Comparison of ENCODE assay signal across 8 cellular contexts in the genomic region with DNA sequence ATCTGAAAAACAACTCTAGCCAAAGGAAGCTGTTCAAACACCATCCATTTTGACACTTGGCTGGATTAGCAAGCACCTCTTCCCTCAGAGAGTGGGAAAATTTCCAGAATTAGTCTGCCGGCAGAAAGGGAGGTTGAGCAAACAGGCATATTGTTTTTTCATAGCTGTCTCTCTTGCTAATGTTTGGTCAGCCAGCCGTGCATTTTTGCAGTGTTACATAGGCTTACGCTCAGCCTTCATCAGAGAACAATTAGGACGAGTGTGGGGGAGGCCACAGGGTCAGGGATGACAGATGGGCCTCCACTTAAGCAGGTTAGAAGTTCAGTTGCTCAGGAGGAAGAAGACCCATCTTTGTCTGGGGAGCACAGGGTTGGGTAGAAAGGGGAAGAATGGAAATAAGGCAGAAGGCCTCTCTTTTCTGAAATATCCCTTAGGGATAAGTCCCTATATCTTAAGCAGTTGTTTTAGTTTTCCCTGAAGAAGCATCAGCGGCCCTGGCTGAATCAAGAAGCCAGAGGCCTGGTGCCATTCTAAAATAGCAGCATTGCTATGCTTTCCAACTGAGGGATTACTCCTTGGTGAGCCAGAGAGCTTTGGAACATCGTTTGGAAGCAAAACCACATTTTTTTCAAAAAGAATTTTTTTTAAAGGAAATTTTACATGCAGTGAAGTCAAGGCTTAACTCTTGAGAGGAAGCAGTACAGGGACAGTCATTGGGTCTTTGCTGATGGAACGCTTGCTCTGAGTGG.
A peak's percentile ranks its signal among the peaks of the same experiment; 100 is the strongest.
DNase-seq lines count a peak whose midpoint lies in the region; ATAC-seq lines count a peak whose summit lies in the region.

No MANE protein-coding gene starts in this region.

- peaks cover 40% of the 10 kb centered on the region for H3K4me1 Mint-ChIP-seq in activated T-helper 1 cell treated with anti-CD3 and anti-CD28 coated beads, Interleukin-12 subunit alpha, Interleukin-12 subunit beta, Interleukin-2, Interleukin-4 antibody, amounts not matched to agents 30 ng/mL and 10 ng/mL and 1 ng/mL, durations not matched to agents 14 hours and 24 hours and 36 hours (ENCODE audit: low read depth)
- peaks cover 9% of the 10 kb centered on the region for H3K4me1 Mint-ChIP-seq in activated naive CD4-positive, alpha-beta T cell treated with anti-CD3 and anti-CD28 coated beads, Interleukin-2, amount 10 ng/mL, durations not matched to agents 7 days and 5 days

- H3K36me3 ChIP-seq in subcutaneous abdominal adipose tissue (ENCODE audit: control insufficient read depth in 5 of 5, insufficient read depth in 5 of 5, low read length in 5 of 5) = no peaks in the 10 kb centered on the region

- no peak overlapping the region for H3K4me3 Mint-ChIP-seq in activated T-helper 1 cell treated with anti-CD3 and anti-CD28 coated beads, Interleukin-12 subunit alpha, Interleukin-12 subunit beta, Interleukin-2, Interleukin-4 antibody, amounts not matched to agents 30 ng/mL and 10 ng/mL and 1 ng/mL, durations not matched to agents 14 hours and 24 hours and 36 hours
- H3K4me3 Mint-ChIP-seq in activated naive CD4-positive, alpha-beta T cell treated with anti-CD3 and anti-CD28 coated beads, Interleukin-2, amount 10 ng/mL, durations not matched to agents 7 days and 5 days = no peak overlapping the region

- H3K4me3 ChIP-seq in right cardiac atrium (ENCODE audit: low read length) (no peak overlapping the region), subcutaneous abdominal adipose tissue (ENCODE audit: low read depth in 1 of 5, low read length in 5 of 5) (no peak overlapping the region)

- H3K4me1 ChIP-seq in right cardiac atrium (ENCODE audit: control insufficient read depth, insufficient read depth, low read length) (peaks cover 2% of the 10 kb centered on the region), subcutaneous abdominal adipose tissue (ENCODE audit: control insufficient read depth in 5 of 5, insufficient read depth in 5 of 5, low read length in 5 of 5) (peaks cover 9 to 41% (median 30%) of the 10 kb centered on the region in 5 donors)

- intact Hi-C loops in activated T-helper 1 cell treated with anti-CD3 and anti-CD28 coated beads, Interleukin-12 subunit alpha, Interleukin-12 subunit beta, Interleukin-2, Interleukin-4 antibody, amounts not matched to agents 30 ng/mL and 10 ng/mL and 1 ng/mL, durations not matched to agents 14 hours and 24 hours and 36 hours (cut with micrococcal nuclease) = no loop called here
- intact Hi-C loops in right cardiac atrium (cut with DNase I) = no loop called here

- peaks cover 3% of the 10 kb centered on the region for H3K27me3 Mint-ChIP-seq in activated T-helper 1 cell treated with anti-CD3 and anti-CD28 coated beads, Interleukin-12 subunit alpha, Interleukin-12 subunit beta, Interleukin-2, Interleukin-4 antibody, amounts not matched to agents 30 ng/mL and 10 ng/mL and 1 ng/mL, durations not matched to agents 14 hours and 24 hours and 36 hours (ENCODE audit: insufficient read depth)
- peaks cover 14% of the 10 kb centered on the region for H3K27me3 Mint-ChIP-seq in activated naive CD4-positive, alpha-beta T cell treated with anti-CD3 and anti-CD28 coated beads, Interleukin-2, amount 10 ng/mL, durations not matched to agents 7 days and 5 days

- CTCF ChIA-PET in activated naive CD4-positive, alpha-beta T cell treated with anti-CD3 and anti-CD28 coated beads, Interleukin-2, amount 10 ng/mL, durations not matched to agents 7 days and 5 days (lab: Charles Lee) = interaction anchor here (1.4 kb wide), 1 partner anchor 292 kb away, joined by 6 read pairs; no protein-coding TSS in a partner anchor

- ATAC-seq in right cardiac atrium = peak; percentile 32 to 38

- H3K36me3 Mint-ChIP-seq in activated T-helper 1 cell treated with anti-CD3 and anti-CD28 coated beads, Interleukin-12 subunit alpha, Interleukin-12 subunit beta, Interleukin-2, Interleukin-4 antibody, amounts not matched to agents 30 ng/mL and 10 ng/mL and 1 ng/mL, durations not matched to agents 14 hours and 24 hours and 36 hours (ENCODE audit: low read depth) = no peaks in the 10 kb centered on the region
- no peaks in the 10 kb centered on the region for H3K36me3 Mint-ChIP-seq in activated naive CD4-positive, alpha-beta T cell treated with anti-CD3 and anti-CD28 coated beads, Interleukin-2, amount 10 ng/mL, durations not matched to agents 7 days and 5 days

- peak overlapping the region; percentile 27 for H3K27ac Mint-ChIP-seq in activated T-helper 1 cell treated with anti-CD3 and anti-CD28 coated beads, Interleukin-12 subunit alpha, Interleukin-12 subunit beta, Interleukin-2, Interleukin-4 antibody, amounts not matched to agents 30 ng/mL and 10 ng/mL and 1 ng/mL, durations not matched to agents 14 hours and 24 hours and 36 hours
- H3K27ac Mint-ChIP-seq in activated naive CD4-positive, alpha-beta T cell treated with anti-CD3 and anti-CD28 coated beads, Interleukin-2, amount 10 ng/mL, durations not matched to agents 7 days and 5 days = no peak overlapping the region

- H3K9me3 Mint-ChIP-seq in activated T-helper 1 cell treated with anti-CD3 and anti-CD28 coated beads, Interleukin-12 subunit alpha, Interleukin-12 subunit beta, Interleukin-2, Interleukin-4 antibody, amounts not matched to agents 30 ng/mL and 10 ng/mL and 1 ng/mL, durations not matched to agents 14 hours and 24 hours and 36 hours = peaks cover 6% of the 10 kb centered on the region
- H3K9me3 Mint-ChIP-seq in activated naive CD4-positive, alpha-beta T cell treated with anti-CD3 and anti-CD28 coated beads, Interleukin-2, amount 10 ng/mL, durations not matched to agents 7 days and 5 days = no peaks in the 10 kb centered on the region

- H3K27ac ChIP-seq in right cardiac atrium (ENCODE audit: low read length) (no peak overlapping the region), subcutaneous abdominal adipose tissue (ENCODE audit: low read depth, low read length) (peak overlapping the region; percentile 60)

- DNase-seq in NCI-H2196 (lab: John Stamatoyannopoulos, UW; ENCODE audit: unreplicated experiment) (peak; percentile 43), NCI-H2196 treated with DMSO at 0.1 percent for 48 hours (lab: John Stamatoyannopoulos, UW; ENCODE audit: unreplicated experiment) (no peak), right cardiac atrium (peak in 1 of 3 donors; percentile 27), AML-193 (lab: John Stamatoyannopoulos, UW) (no peak), occipital lobe (lab: John Stamatoyannopoulos, UW) (no peak)
- no peak for DNase-seq in activated T-helper 1 cell treated with anti-CD3 and anti-CD28 coated beads, Interleukin-12 subunit alpha, Interleukin-12 subunit beta, Interleukin-2, Interleukin-4 antibody, amounts not matched to agents 30 ng/mL and 10 ng/mL and 1 ng/mL, durations not matched to agents 14 hours and 24 hours and 36 hours (ENCODE audit: low spot score)
- no peak for DNase-seq in activated naive CD4-positive, alpha-beta T cell treated with anti-CD3 and anti-CD28 coated beads, Interleukin-2, amount 10 ng/mL, durations not matched to agents 7 days and 5 days

- no peaks in the 10 kb centered on the region for H3K27me3 ChIP-seq in right cardiac atrium (ENCODE audit: control insufficient read depth, insufficient read depth)
- peaks cover 0 to 7% (median 0%) of the 10 kb centered on the region in 5 donors for H3K27me3 ChIP-seq in subcutaneous abdominal adipose tissue (ENCODE audit: control insufficient read depth in 5 of 5, insufficient read depth in 4 of 5, low read length in 5 of 5)

- no peak overlapping the region for H3K9ac ChIP-seq in subcutaneous abdominal adipose tissue (ENCODE audit: low read length in 5 of 5)

- H3K9me3 ChIP-seq in right cardiac atrium (ENCODE audit: control insufficient read depth, low read length) = no peaks in the 10 kb centered on the region
- H3K9me3 ChIP-seq in subcutaneous abdominal adipose tissue (ENCODE audit: control insufficient read depth in 5 of 5, low read length in 5 of 5) = no peaks in the 10 kb centered on the region

- 53% methylated on average over 7 of the region's 7 CpGs for WGBS in right cardiac atrium
